1 cellular context compared by ENCODE assay signal in genomic region chr3:99332726-99333125, GRCh38.
TF ChIP-seq lines count a peak whose summit lies in the region.

No MANE protein-coding gene starts in this region.

TF ChIP-seq in IMR-90, 13 proteins besides CTCF, POLR2A, EP300 and RAD21:
- TF ChIP-seq MAFK (IDR thresholded peaks at IDR 0.05; ENCODE audit: low read depth, low read length), result no peak
- no peak for TF ChIP-seq MXI1 (IDR thresholded peaks at IDR 0.05; ENCODE audit: borderline replicate concordance, low read depth, low read length)
- TF ChIP-seq MAZ (IDR thresholded peaks at IDR 0.05; ENCODE audit: borderline replicate concordance, low read depth, low read length), result no peak
- no peak for TF ChIP-seq RCOR1 (IDR thresholded peaks at IDR 0.05; ENCODE audit: insufficient replicate concordance, low read length)
- no peak for TF ChIP-seq ELK1 (IDR thresholded peaks at IDR 0.05; ENCODE audit: borderline replicate concordance, low read depth, low read length)
- TF ChIP-seq RFX5 (IDR thresholded peaks at IDR 0.05; ENCODE audit: low read depth, low read length), result no peak
- TF ChIP-seq FOS (IDR thresholded peaks at IDR 0.05; ENCODE audit: low read depth, low read length), result no peak
- TF ChIP-seq NFE2L2 (IDR thresholded peaks at IDR 0.05; ENCODE audit: low read depth, low read length), result no peak
- TF ChIP-seq CEBPB (IDR thresholded peaks at IDR 0.05; ENCODE audit: low read depth, low read length), result no peak
- no peak for TF ChIP-seq USF2 (IDR thresholded peaks at IDR 0.05; ENCODE audit: low read depth, low read length)
- TF ChIP-seq SMC3 (IDR thresholded peaks at IDR 0.05; ENCODE audit: low read depth, low read length), result no peak
- TF ChIP-seq CHD1 (IDR thresholded peaks at IDR 0.05; ENCODE audit: low read depth, low read length), result no peak
- TF ChIP-seq BHLHE40 (IDR thresholded peaks at IDR 0.05; ENCODE audit: low read depth, low read length), result no peak
